ENCODE assay signal across 9 cellular contexts in genomic region chr1:222928212-222928611, GRCh38.
DNase-seq lines count a peak whose midpoint lies in the region; ATAC-seq, FAIRE-seq and TF ChIP-seq lines count a peak whose summit lies in the region.
"Had no signal": no experiment of that assay in that cellular context is flagged by ENCODE, and none has a peak within 500 bp of the region (broad histone marks: within the 10 kb centered on the region; RNA-seq: fewer than 3 reads in every experiment).

No MANE protein-coding gene starts in this region.

- no peaks in the 10 kb centered on the region for H4K20me1 ChIP-seq in neural progenitor cell (ENCODE audit: low read depth)

- H3K27me3 Mint-ChIP-seq in neural progenitor cell (ENCODE audit: insufficient read depth, low read depth), result no peaks in the 10 kb centered on the region

- TF ChIP-seq CTCF in neural progenitor cell (IDR thresholded peaks at IDR 0.05) (no peak), GM13976 (IDR thresholded peaks at IDR 0.05; ENCODE audit: borderline replicate concordance, control extremely low read depth, extremely low read depth, insufficient read depth, missing control alignments) (no peak)

- in situ Hi-C loops in GM13976 (cut with MboI; ENCODE audit: low sequenced_read_pairs, unreplicated experiment), result no loop called here

- peaks cover 5% of the 10 kb centered on the region for H3F3A ChIP-seq in neural progenitor cell (ENCODE audit: low read depth)

- DNase-seq in EH (ENCODE audit: low read depth) (peak; percentile 32), RPMI7951 (ENCODE audit: low read depth) (peak; percentile 72), globus pallidus (ENCODE audit: low spot score) (peak; percentile 44), neural progenitor cell (ENCODE audit: low spot score) (peak; percentile 80), frontal cortex (ENCODE audit: low spot score in 2 of 2) (no peak), GM13976 (ENCODE audit: low spot score) (no peak)

- peak overlapping the region; percentile 9 for H2AFZ ChIP-seq in neural progenitor cell (replicated peaks)

- peak overlapping the region; percentile 88 for H3K4me3 Mint-ChIP-seq in neural progenitor cell

- H3K4me2 ChIP-seq in neural progenitor cell, result peak overlapping the region; percentile 53

- peak overlapping the region; percentile 13 for H3K4me3 ChIP-seq in neural progenitor cell

- H3K9me3 Mint-ChIP-seq in neural progenitor cell, result no peaks in the 10 kb centered on the region

- FAIRE-seq in frontal cortex (lab: Jason Lieb, UNC), result no peak
- FAIRE-seq: G401.6 had no signal

- peak overlapping the region; percentile 82 for H3K27ac Mint-ChIP-seq in neural progenitor cell

- peaks cover 59% of the 10 kb centered on the region for H3K4me1 Mint-ChIP-seq in neural progenitor cell

- no peaks in the 10 kb centered on the region for H3K36me3 Mint-ChIP-seq in neural progenitor cell

- no peak overlapping the region for H3K9ac ChIP-seq in neural progenitor cell

- no peaks in the 10 kb centered on the region for H3K79me2 ChIP-seq in neural progenitor cell (ENCODE audit: low read depth)

- H3K36me3 ChIP-seq in neural progenitor cell, result no peaks in the 10 kb centered on the region

- H3K9me3 ChIP-seq in neural progenitor cell (ENCODE audit: low read depth), result no peaks in the 10 kb centered on the region

- no peaks in the 10 kb centered on the region for H3K27me3 ChIP-seq in neural progenitor cell

- no peak for ATAC-seq in HG03521 (IDR thresholded peaks at IDR 0.05; ENCODE audit: unreplicated experiment)
- ATAC-seq in GM18909 (IDR thresholded peaks at IDR 0.05; ENCODE audit: poor library complexity, unreplicated experiment), result no peak

- peaks cover 27% of the 10 kb centered on the region for H3K4me1 ChIP-seq in neural progenitor cell

- H3K27ac ChIP-seq in neural progenitor cell, result no peak overlapping the region

Comparison
In these comparisons a context has a peak if more than half of its experiments do, and no peak if none do; other contexts are left out.
1. DNase-seq: peak in EH (single experiment), RPMI7951 (single experiment), globus pallidus (single experiment) and neural progenitor cell (single experiment); none in frontal cortex (0 of 2) and GM13976 (single experiment).